Comparison of ENCODE assay signal across 9 cellular contexts in the genomic region with DNA sequence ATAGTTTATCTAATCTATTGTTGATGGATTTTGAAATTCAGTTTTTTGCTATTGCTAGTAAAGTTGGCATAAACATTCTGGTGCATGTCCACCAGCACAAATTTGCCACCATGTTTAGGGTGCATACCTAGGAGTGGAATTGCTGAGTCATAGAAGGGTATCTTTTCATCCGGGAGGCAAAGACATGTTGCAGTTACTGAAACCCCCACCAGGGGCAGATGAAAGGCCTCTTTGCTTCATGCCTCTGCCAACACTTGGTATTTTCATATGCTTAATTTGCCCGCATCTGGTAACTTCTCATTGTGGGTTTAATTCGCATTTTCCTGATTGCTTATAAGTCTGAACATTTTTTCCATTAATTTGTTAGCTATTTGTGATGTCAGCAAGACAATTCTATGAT. TPM values are rescaled to one million over a fixed set of nuclear protein-coding genes. Genes with fewer than 3 reads are reported as not detected.
DNase-seq lines count a peak whose midpoint lies in the region; ATAC-seq and TF ChIP-seq lines count a peak whose summit lies in the region.
"Had no signal": no experiment of that assay in that cellular context is flagged by ENCODE, and none has a peak within 500 bp of the region (broad histone marks: within the 10 kb centered on the region; RNA-seq: fewer than 3 reads in every experiment).

No MANE protein-coding gene starts in this region.

- no peak overlapping the region for H3K9ac ChIP-seq in OCI-LY3 (ENCODE audit: low read length)

- H3K4me3 ChIP-seq in OCI-LY3 (ENCODE audit: low read length) = no peak overlapping the region
- no peak overlapping the region for H3K4me3 ChIP-seq in fibroblast of pulmonary artery (replicated peaks; ENCODE audit: low read depth, low read length)
- H3K4me3 ChIP-seq in lower lobe of right lung = no peak overlapping the region
- H3K4me3 ChIP-seq in thyroid gland (replicated peaks in 1 of 3) = no peak overlapping the region

- H3K4me2 ChIP-seq in OCI-LY3 (ENCODE audit: low read length) = no peak overlapping the region

- no peak overlapping the region for H3K27ac ChIP-seq in C4-2B
- H3K27ac ChIP-seq in OCI-LY3 (ENCODE audit: low read length) = no peak overlapping the region
- no peak overlapping the region for H3K27ac ChIP-seq in lower lobe of right lung
- H3K27ac ChIP-seq in thyroid gland = no peak overlapping the region

- TF ChIP-seq CTCF in C4-2B (conservative IDR thresholded peaks at IDR 0.05) = peak; percentile 47
- TF ChIP-seq CTCF in GM13977 (IDR thresholded peaks at IDR 0.05; ENCODE audit: extremely low read depth, insufficient read depth, missing control alignments) = peak; percentile 23
- peak; percentile 48 for TF ChIP-seq CTCF in OCI-LY3 (IDR thresholded peaks at IDR 0.05; ENCODE audit: low read depth, low read length)
- peak; percentile 38 for TF ChIP-seq CTCF in fibroblast of pulmonary artery (IDR thresholded peaks at IDR 0.05; ENCODE audit: low read length, missing control alignments)
- no peak for TF ChIP-seq CTCF in lower lobe of right lung (IDR thresholded peaks at IDR 0.05)
- no peak for TF ChIP-seq CTCF in thyroid gland (IDR thresholded peaks at IDR 0.05)

- H4K20me1 ChIP-seq in OCI-LY3 (ENCODE audit: insufficient read depth, low read length) = no peaks in the 10 kb centered on the region

- in situ Hi-C loops in GM13977 (cut with MboI; ENCODE audit: low pct_unique_long_range_greater_than_20kb, low sequenced_read_pairs, unreplicated experiment) = no loop called here

- H3K27me3 ChIP-seq in OCI-LY3 (ENCODE audit: low read depth, low read length) (peaks cover 3% of the 10 kb centered on the region; the same call in 1 of the 2 replicates), lower lobe of right lung (ENCODE audit: low read depth) (no peaks in the 10 kb centered on the region), thyroid gland (no peaks in the 10 kb centered on the region)

- DNase-seq in GM13977 (ENCODE audit: low spot score) = no peak
- peak; percentile 16 for DNase-seq in fibroblast of pulmonary artery (ENCODE audit: low read depth)
- no peak for DNase-seq in activated T-cell treated with anti-CD3 and anti-CD28 coated beads, Interleukin-2, amount 50 U/mL, for 1 hour
- no peak for DNase-seq in lower lobe of right lung
- DNase-seq in thyroid gland = no peak
- DNase-seq in glomerular visceral epithelial cell (ENCODE audit: extremely low spot score) = no peak

- WGBS in thyroid gland, 2 donors = 83 to 92% methylated on average over 3 of the region's 3 CpGs

- H3K79me2 ChIP-seq in OCI-LY3 (ENCODE audit: low read length) = no peaks in the 10 kb centered on the region

- no peak for TF ChIP-seq POLR2A in thyroid gland (IDR thresholded peaks at IDR 0.05)

- no peak overlapping the region for H2AFZ ChIP-seq in OCI-LY3 (ENCODE audit: low read depth, low read length)

- ATAC-seq in lower lobe of right lung = no peak

- intact Hi-C loops in lower lobe of right lung (cut with DNase I) (no loop called here), thyroid gland (cut with DNase I) (no loop called here)

- H3K9me3 ChIP-seq in OCI-LY3 (ENCODE audit: insufficient read depth, low read length) (no peaks in the 10 kb centered on the region), lower lobe of right lung (no peaks in the 10 kb centered on the region), thyroid gland (no peaks in the 10 kb centered on the region)

- H3K4me1 ChIP-seq in OCI-LY3 (ENCODE audit: low read length) (peaks cover 8% of the 10 kb centered on the region), lower lobe of right lung (no peaks in the 10 kb centered on the region), thyroid gland (no peaks in the 10 kb centered on the region)

- H3K36me3 ChIP-seq in OCI-LY3 (replicated peaks; ENCODE audit: low read depth, low read length) = peaks cover 4% of the 10 kb centered on the region
- no peaks in the 10 kb centered on the region for H3K36me3 ChIP-seq in lower lobe of right lung
- H3K36me3 ChIP-seq in thyroid gland = no peaks in the 10 kb centered on the region

RNA-seq across cellular contexts. Expression of a gene that starts 8.2 kb away (rescaled TPM):
- 4.5 TPM for total RNA-seq in lower lobe of right lung
- total RNA-seq in thyroid gland = under 1 TPM in 1 of 4 donors, not detected in 3; 0.94 TPM
- total RNA-seq: activated T-helper 1 cell treated with anti-CD3 and anti-CD28 coated beads, Interleukin-12 subunit alpha, Interleukin-12 subunit beta, Interleukin-2, Interleukin-4 antibody, amounts not matched to agents 30 ng/mL and 10 ng/mL and 1 ng/mL, durations not matched to agents 14 hours and 24 hours and 36 hours had no signal

Comparison
In these comparisons a context has a peak if more than half of its experiments do, and no peak if none do; other contexts are left out.
1. CTCF ChIP-seq: peak in C4-2B (single experiment), GM13977 (single experiment), OCI-LY3 (single experiment) and fibroblast of pulmonary artery (single experiment); none in lower lobe of right lung (single experiment) and thyroid gland (0 of 6).